In the genomic region with DNA sequence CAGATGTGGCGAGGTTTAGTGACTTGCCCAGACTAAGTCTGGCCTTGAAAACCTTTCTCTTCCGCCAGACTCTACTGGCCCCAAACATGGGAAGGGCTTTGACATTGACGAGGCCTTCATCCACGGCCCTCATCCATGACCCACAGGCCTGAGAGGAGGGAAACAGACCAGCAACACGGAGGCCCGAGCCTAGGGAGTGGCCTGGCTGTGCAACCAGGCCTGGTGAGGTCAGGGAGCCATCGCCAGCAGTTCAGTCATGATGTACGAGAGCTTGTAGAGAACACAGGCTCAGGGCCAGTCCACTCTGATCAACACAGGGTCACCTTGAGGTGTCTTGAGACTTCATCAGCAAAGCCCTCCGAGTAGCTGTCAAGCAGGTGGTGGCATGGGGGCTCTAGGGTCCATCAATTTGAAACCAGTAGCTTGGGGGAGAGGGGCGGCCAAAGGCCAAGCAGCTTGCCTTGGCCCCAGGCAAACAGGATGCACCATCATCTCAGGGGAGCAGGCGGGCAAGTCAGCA, we compare ENCODE assay signal across 13 cellular contexts.
"Had no signal": no experiment of that assay in that cellular context is flagged by ENCODE, and none has a peak within 500 bp of the region (broad histone marks: within the 10 kb centered on the region; RNA-seq: fewer than 3 reads in every experiment).

No MANE protein-coding gene starts in this region.

- H3K36me3 ChIP-seq: breast epithelium had no signal

- H3K4me3 Mint-ChIP-seq: activated B cell treated with CpG ODN at 0.5 μM for 24 hours; activated CD4-positive, alpha-beta T cell treated with anti-CD3 and anti-CD28 coated beads, Interleukin-2, amount 10 ng/mL, durations not matched to agents 7 days and 5 days; activated naive CD8-positive, alpha-beta T cell treated with anti-CD3 and anti-CD28 coated beads, Interleukin-2, amount 10 ng/mL, durations not matched to agents 7 days and 5 days; activated T-cell treated with anti-CD3 and anti-CD28 coated beads, Interleukin-2, amount 50 U/mL, for 4 hours; stimulated activated effector memory CD8-positive, alpha-beta T cell treated with anti-CD3 and anti-CD28 coated beads, Interleukin-12 subunit alpha, Interleukin-12 subunit beta, amount 100 ng/mL, for 72 hours; T-helper 1 cell treated with Interleukin-12 subunit alpha and Interleukin-12 subunit beta and Interleukin-4 antibody, amounts not matched to agents 30 μg/mL and 1 μg/mL, for 36 hours had no signal

- H3K9me3 ChIP-seq: breast epithelium, mucosa of descending colon had no signal

- DNase-seq: activated B cell treated with CpG ODN at 0.5 μM for 24 hours; activated CD4-positive, alpha-beta T cell treated with anti-CD3 and anti-CD28 coated beads, Interleukin-2, amount 10 ng/mL, durations not matched to agents 7 days and 5 days; activated effector memory CD4-positive, alpha-beta T cell treated with anti-CD3 and anti-CD28 coated beads, Interleukin-2, amount 50 U/mL, for 16 hours; activated naive CD8-positive, alpha-beta T cell treated with anti-CD3 and anti-CD28 coated beads, Interleukin-2, amount 10 ng/mL, durations not matched to agents 7 days and 5 days; activated T-cell treated with anti-CD3 and anti-CD28 coated beads, Interleukin-2, amount 50 U/mL, for 4 hours; aorta; hippocampal formation; mucosa of descending colon; SHP77 treated with DMSO at 0.1 percent for 48 hours had no signal

- FAIRE-seq: TTC549 had no signal

- H3K27ac Mint-ChIP-seq: activated B cell treated with CpG ODN at 0.5 μM for 24 hours; activated CD4-positive, alpha-beta T cell treated with anti-CD3 and anti-CD28 coated beads, Interleukin-2, amount 10 ng/mL, durations not matched to agents 7 days and 5 days; activated naive CD8-positive, alpha-beta T cell treated with anti-CD3 and anti-CD28 coated beads, Interleukin-2, amount 10 ng/mL, durations not matched to agents 7 days and 5 days; stimulated activated effector memory CD8-positive, alpha-beta T cell treated with anti-CD3 and anti-CD28 coated beads, Interleukin-12 subunit alpha, Interleukin-12 subunit beta, amount 100 ng/mL, for 72 hours; T-helper 1 cell treated with Interleukin-12 subunit alpha and Interleukin-12 subunit beta and Interleukin-4 antibody, amounts not matched to agents 30 μg/mL and 1 μg/mL, for 36 hours had no signal

- H3K9me3 Mint-ChIP-seq: activated B cell treated with CpG ODN at 0.5 μM for 24 hours; activated T-cell treated with anti-CD3 and anti-CD28 coated beads, Interleukin-2, amount 50 U/mL, for 4 hours; stimulated activated effector memory CD8-positive, alpha-beta T cell treated with anti-CD3 and anti-CD28 coated beads, Interleukin-12 subunit alpha, Interleukin-12 subunit beta, amount 100 ng/mL, for 72 hours; T-helper 1 cell treated with Interleukin-12 subunit alpha and Interleukin-12 subunit beta and Interleukin-4 antibody, amounts not matched to agents 30 μg/mL and 1 μg/mL, for 36 hours had no signal

- H3K27me3 Mint-ChIP-seq: activated B cell treated with CpG ODN at 0.5 μM for 24 hours; activated CD4-positive, alpha-beta T cell treated with anti-CD3 and anti-CD28 coated beads, Interleukin-2, amount 10 ng/mL, durations not matched to agents 7 days and 5 days; activated naive CD8-positive, alpha-beta T cell treated with anti-CD3 and anti-CD28 coated beads, Interleukin-2, amount 10 ng/mL, durations not matched to agents 7 days and 5 days had no signal

- H3K27me3 ChIP-seq: breast epithelium had no signal

- H3K4me3 ChIP-seq: breast epithelium, mucosa of descending colon had no signal
